Comparison of ENCODE assay signal across 1 cellular context in the genomic region with DNA sequence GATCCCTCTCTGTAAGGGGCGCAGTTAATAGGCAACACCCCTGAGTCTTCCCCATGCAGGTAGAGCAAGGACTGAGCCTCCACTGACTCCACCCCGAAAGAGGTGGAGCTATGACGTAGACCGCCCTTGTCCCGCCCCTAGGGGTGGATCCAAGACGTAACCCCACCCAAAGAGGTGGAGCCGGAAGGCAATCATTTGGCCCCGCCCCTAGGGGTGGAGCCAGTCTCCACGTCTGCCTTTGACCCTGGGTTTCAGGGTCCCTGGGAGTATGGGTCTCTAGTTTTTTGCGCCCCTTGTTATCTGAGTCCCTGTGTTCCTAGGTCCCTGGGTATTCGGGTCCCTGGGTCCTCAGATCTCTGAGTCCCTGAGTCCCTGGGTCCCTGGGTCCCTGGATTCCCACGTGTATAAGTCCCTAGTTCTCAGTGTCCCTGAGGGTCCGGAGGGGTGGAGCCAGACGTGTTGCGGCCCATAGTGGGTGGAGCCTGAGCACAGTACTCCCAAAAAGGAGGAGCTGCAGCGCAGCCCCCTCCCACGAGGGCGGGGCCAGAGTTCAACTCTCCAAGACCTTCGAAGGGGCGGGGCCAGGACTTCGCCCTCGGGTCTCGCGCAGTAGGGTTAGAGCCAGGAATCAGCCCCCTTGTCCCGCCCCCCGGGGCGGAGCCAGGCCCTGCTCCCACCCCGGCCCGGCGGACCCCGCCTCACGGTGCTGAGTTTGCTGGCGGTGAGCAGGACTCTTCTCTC.
TF ChIP-seq lines count a peak whose summit lies in the region.

No MANE protein-coding gene starts in this region.

TF ChIP-seq in H1, 55 proteins besides CTCF, POLR2A, EP300 and RAD21:
- TF ChIP-seq RFX5 (IDR thresholded peaks at IDR 0.05; ENCODE audit: borderline replicate concordance, low read depth, low read length) = no peak
- TF ChIP-seq, protein P1, sequence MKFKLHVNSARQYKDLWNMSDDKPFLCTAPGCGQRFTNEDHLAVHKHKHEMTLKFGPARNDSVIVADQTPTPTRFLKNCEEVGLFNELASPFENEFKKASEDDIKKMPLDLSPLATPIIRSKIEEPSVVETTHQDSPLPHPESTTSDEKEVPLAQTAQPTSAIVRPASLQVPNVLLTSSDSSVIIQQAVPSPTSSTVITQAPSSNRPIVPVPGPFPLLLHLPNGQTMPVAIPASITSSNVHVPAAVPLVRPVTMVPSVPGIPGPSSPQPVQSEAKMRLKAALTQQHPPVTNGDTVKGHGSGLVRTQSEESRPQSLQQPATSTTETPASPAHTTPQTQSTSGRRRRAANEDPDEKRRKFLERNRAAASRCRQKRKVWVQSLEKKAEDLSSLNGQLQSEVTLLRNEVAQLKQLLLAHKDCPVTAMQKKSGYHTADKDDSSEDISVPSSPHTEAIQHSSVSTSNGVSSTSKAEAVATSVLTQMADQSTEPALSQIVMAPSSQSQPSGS (IDR thresholded peaks at IDR 0.05; ENCODE audit: low read length) = no peak
- no peak for TF ChIP-seq CHD7 (IDR thresholded peaks at IDR 0.05; ENCODE audit: insufficient replicate concordance, low read length)
- no peak for TF ChIP-seq GTF2F1 (IDR thresholded peaks at IDR 0.05; ENCODE audit: borderline replicate concordance, low read depth, low read length)
- no peak for TF ChIP-seq EGR1 (IDR thresholded peaks at IDR 0.05; ENCODE audit: borderline replicate concordance, low read depth, low read length)
- TF ChIP-seq, protein P2, sequence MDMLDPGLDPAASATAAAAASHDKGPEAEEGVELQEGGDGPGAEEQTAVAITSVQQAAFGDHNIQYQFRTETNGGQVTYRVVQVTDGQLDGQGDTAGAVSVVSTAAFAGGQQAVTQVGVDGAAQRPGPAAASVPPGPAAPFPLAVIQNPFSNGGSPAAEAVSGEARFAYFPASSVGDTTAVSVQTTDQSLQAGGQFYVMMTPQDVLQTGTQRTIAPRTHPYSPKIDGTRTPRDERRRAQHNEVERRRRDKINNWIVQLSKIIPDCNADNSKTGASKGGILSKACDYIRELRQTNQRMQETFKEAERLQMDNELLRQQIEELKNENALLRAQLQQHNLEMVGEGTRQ (IDR thresholded peaks at IDR 0.05; ENCODE audit: low read length) = no peak
- no peak; the same call in 1 of the 2 replicates for TF ChIP-seq TAF1 (IDR thresholded peaks at IDR 0.05; ENCODE audit: low read depth, low read length)
- no peak for TF ChIP-seq YY1 (IDR thresholded peaks at IDR 0.05; ENCODE audit: low read depth, low read length)
- no peak for TF ChIP-seq KDM1A (IDR thresholded peaks at IDR 0.05; ENCODE audit: borderline replicate concordance, low read length)
- peak; percentile 93 for TF ChIP-seq SP4 (IDR thresholded peaks at IDR 0.05; ENCODE audit: low read length)
- TF ChIP-seq CEBPB (IDR thresholded peaks at IDR 0.05; ENCODE audit: low read depth, low read length) = no peak
- no peak for TF ChIP-seq CBX8 (IDR thresholded peaks at IDR 0.05; ENCODE audit: borderline replicate concordance, low read depth, low read length)
- no peak for TF ChIP-seq POU5F1 (IDR thresholded peaks at IDR 0.05; ENCODE audit: low read depth, low read length)
- TF ChIP-seq MAX (IDR thresholded peaks at IDR 0.05) = no peak
- TF ChIP-seq RNF2 (IDR thresholded peaks at IDR 0.05; ENCODE audit: borderline replicate concordance, low read depth, low read length, missing control alignments, poor library complexity, severe bottlenecking) = no peak
- peak; percentile 28; the same call in 1 of the 2 replicates for TF ChIP-seq POLR2AphosphoS5 (IDR thresholded peaks at IDR 0.05; ENCODE audit: low read depth, low read length)
- TF ChIP-seq SUZ12 (IDR thresholded peaks at IDR 0.05; ENCODE audit: low read length) = no peak
- TF ChIP-seq SP1 (IDR thresholded peaks at IDR 0.05; ENCODE audit: low read depth, low read length) = peak; percentile 79
- TF ChIP-seq, protein P3, sequence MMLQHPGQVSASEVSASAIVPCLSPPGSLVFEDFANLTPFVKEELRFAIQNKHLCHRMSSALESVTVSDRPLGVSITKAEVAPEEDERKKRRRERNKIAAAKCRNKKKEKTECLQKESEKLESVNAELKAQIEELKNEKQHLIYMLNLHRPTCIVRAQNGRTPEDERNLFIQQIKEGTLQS (IDR thresholded peaks at IDR 0.05; ENCODE audit: insufficient read depth, low read depth, low read length) = no peak
- no peak for TF ChIP-seq NRF1 (IDR thresholded peaks at IDR 0.05; ENCODE audit: low read depth, low read length)
- TF ChIP-seq NANOG (IDR thresholded peaks at IDR 0.05; ENCODE audit: insufficient read depth, low read depth, low read length, poor library complexity, severe bottlenecking) = no peak
- peak; percentile 74; the same call in 1 of the 2 replicates for TF ChIP-seq CREB1 (IDR thresholded peaks at IDR 0.05)
- TF ChIP-seq SP2 (IDR thresholded peaks at IDR 0.05; ENCODE audit: low read length) = no peak
- TF ChIP-seq CHD2 (IDR thresholded peaks at IDR 0.05; ENCODE audit: low read length) = peak; percentile 74
- no peak for TF ChIP-seq TAF7 (optimal IDR thresholded peaks at IDR 0.05; ENCODE audit: borderline replicate concordance, low read depth, low read length)
- TF ChIP-seq JUN (IDR thresholded peaks at IDR 0.05; ENCODE audit: low read depth, low read length) = no peak
- no peak for TF ChIP-seq HDAC2 (IDR thresholded peaks at IDR 0.05; ENCODE audit: borderline replicate concordance in 1 of 2, low read depth in 2 of 2, low read length in 2 of 2)
- no peak for TF ChIP-seq SRF (IDR thresholded peaks at IDR 0.05; ENCODE audit: low read depth, low read length)
- no peak for TF ChIP-seq TEAD4 (IDR thresholded peaks at IDR 0.05; ENCODE audit: low read depth, low read length)
- peak; percentile 3 for TF ChIP-seq ASH2L (IDR thresholded peaks at IDR 0.05; ENCODE audit: low read length)
- no peak for TF ChIP-seq SIRT6 (IDR thresholded peaks at IDR 0.05; ENCODE audit: low read length)
- peak; percentile 41; the same call in 1 of the 2 replicates for TF ChIP-seq TBP (IDR thresholded peaks at IDR 0.05; ENCODE audit: low read depth, low read length)
- no peak for TF ChIP-seq CHD1 (IDR thresholded peaks at IDR 0.05; ENCODE audit: low read depth, low read length)
- no peak for TF ChIP-seq TCF12 (IDR thresholded peaks at IDR 0.05; ENCODE audit: low read depth, low read length)
- no peak for TF ChIP-seq ZNF274 (IDR thresholded peaks at IDR 0.05; ENCODE audit: borderline replicate concordance, extremely low read depth, low read length)
- no peak for TF ChIP-seq SIX5 (IDR thresholded peaks at IDR 0.05; ENCODE audit: low read depth, low read length)
